18 cellular contexts compared by ENCODE assay signal in genomic region chr11:126502159-126502558, GRCh38.
"Had no signal": no experiment of that assay in that cellular context is flagged by ENCODE, and none has a peak within 500 bp of the region (broad histone marks: within the 10 kb centered on the region; RNA-seq: fewer than 3 reads in every experiment).

No MANE protein-coding gene starts in this region.

- H3K27ac Mint-ChIP-seq: activated CD4-positive, alpha-beta memory T cell treated with anti-CD3 and anti-CD28 coated beads, Interleukin-2, amount 10 ng/mL, durations not matched to agents 7 days and 5 days; activated CD8-positive, alpha-beta memory T cell treated with anti-CD3 and anti-CD28 coated beads, Interleukin-2, amount 10 ng/mL, durations not matched to agents 7 days and 5 days; natural killer cell had no signal

- H3K4me1 Mint-ChIP-seq: activated CD4-positive, alpha-beta memory T cell treated with anti-CD3 and anti-CD28 coated beads, Interleukin-2, amount 10 ng/mL, durations not matched to agents 7 days and 5 days; activated CD8-positive, alpha-beta memory T cell treated with anti-CD3 and anti-CD28 coated beads, Interleukin-2, amount 10 ng/mL, durations not matched to agents 7 days and 5 days; central memory CD8-positive, alpha-beta T cell; natural killer cell had no signal

- H2AFZ ChIP-seq: hepatocyte, parathyroid adenoma had no signal

- H3K9ac ChIP-seq: parathyroid adenoma had no signal

- H3K9me3 ChIP-seq: body of pancreas had no signal

- H3K9me3 Mint-ChIP-seq: activated CD4-positive, alpha-beta memory T cell treated with anti-CD3 and anti-CD28 coated beads, Interleukin-2, amount 10 ng/mL, durations not matched to agents 7 days and 5 days; central memory CD8-positive, alpha-beta T cell had no signal

- H3K36me3 Mint-ChIP-seq: activated CD8-positive, alpha-beta memory T cell treated with anti-CD3 and anti-CD28 coated beads, Interleukin-2, amount 10 ng/mL, durations not matched to agents 7 days and 5 days; natural killer cell had no signal

- ATAC-seq: activated CD8-positive, alpha-beta memory T cell treated with anti-CD3 and anti-CD28 coated beads, Interleukin-2, amount 10 ng/mL, durations not matched to agents 7 days and 5 days; body of pancreas; left cardiac atrium; natural killer cell; stimulated activated naive CD8-positive, alpha-beta T cell treated with anti-CD3 and anti-CD28 coated beads, Interleukin-15, Interleukin-2, amounts not matched to agents 100 U/mL and 50 U/mL, for 24 hours had no signal

- H3K36me3 ChIP-seq: esophagus squamous epithelium, tibial artery had no signal

- FAIRE-seq: urothelium cell line had no signal

- DNase-seq: activated CD4-positive, alpha-beta memory T cell treated with anti-CD3 and anti-CD28 coated beads, Interleukin-2, amount 10 ng/mL, durations not matched to agents 7 days and 5 days; activated CD4-positive, alpha-beta T cell treated with anti-CD3 and anti-CD28 coated beads for 48 hours; activated CD4-positive, CD25-positive, alpha-beta regulatory T cell; activated CD8-positive, alpha-beta memory T cell treated with anti-CD3 and anti-CD28 coated beads, Interleukin-2, amount 10 ng/mL, durations not matched to agents 7 days and 5 days; activated naive CD4-positive, alpha-beta T cell treated with Interleukin-2 at 50 U/mL for 16 hours; esophagus squamous epithelium; left cardiac atrium; natural killer cell; stimulated activated CD4-positive, alpha-beta T cell treated with anti-CD3 and anti-CD28 coated beads, Interleukin-2, amount 100 ng/mL, for 24 hours; stimulated activated naive CD8-positive, alpha-beta T cell treated with anti-CD3 and anti-CD28 coated beads, Interleukin-15, Interleukin-2, amounts not matched to agents 100 U/mL and 50 U/mL, for 24 hours; substantia nigra; tibial artery had no signal

- H3K4me1 ChIP-seq: body of pancreas, parathyroid adenoma, tibial artery had no signal

- H3K79me2 ChIP-seq: hepatocyte, parathyroid adenoma had no signal

- H3K4me3 ChIP-seq: body of pancreas, coronary artery, esophagus squamous epithelium, hepatocyte, tibial artery had no signal

- H3K27ac ChIP-seq: body of pancreas, coronary artery, esophagus squamous epithelium, hepatocyte, parathyroid adenoma, tibial artery had no signal

- H3K27me3 ChIP-seq: body of pancreas had no signal

- H3K4me3 Mint-ChIP-seq: activated CD4-positive, alpha-beta memory T cell treated with anti-CD3 and anti-CD28 coated beads, Interleukin-2, amount 10 ng/mL, durations not matched to agents 7 days and 5 days; activated CD8-positive, alpha-beta memory T cell treated with anti-CD3 and anti-CD28 coated beads, Interleukin-2, amount 10 ng/mL, durations not matched to agents 7 days and 5 days; central memory CD8-positive, alpha-beta T cell; natural killer cell had no signal

- H3K4me2 ChIP-seq: hepatocyte had no signal
